13 cellular contexts compared by ENCODE assay signal in the genomic region with DNA sequence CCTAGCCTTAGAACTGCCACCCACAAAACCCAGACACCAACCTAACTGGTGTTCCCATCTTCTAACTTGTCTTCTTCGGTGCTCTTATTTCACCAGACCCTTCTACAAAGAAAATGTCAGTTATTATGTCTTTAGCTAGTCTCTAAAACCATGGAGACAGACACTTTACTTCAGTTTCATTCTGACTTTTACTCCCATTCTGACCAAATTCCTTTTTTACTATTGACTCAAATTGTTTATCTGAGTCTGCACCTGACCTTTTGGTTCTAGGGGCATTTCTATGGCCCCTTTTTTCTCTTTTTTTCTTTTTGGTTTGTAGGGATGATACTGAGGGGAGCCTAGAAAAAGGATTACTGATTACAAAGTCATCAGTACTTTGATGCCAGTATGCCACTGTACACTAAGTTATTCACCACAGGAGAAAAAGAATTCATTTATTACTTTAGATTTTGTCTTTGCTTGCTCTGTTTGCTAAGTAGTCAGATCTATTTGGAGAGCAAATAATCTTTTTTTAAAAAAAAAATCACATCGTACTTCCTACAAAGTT. TPM values are rescaled to one million over a fixed set of nuclear protein-coding genes. Genes with fewer than 3 reads are reported as not detected.
A peak's percentile ranks its signal among the peaks of the same experiment; 100 is the strongest.
DNase-seq lines count a peak whose midpoint lies in the region; ATAC-seq, FAIRE-seq and TF ChIP-seq lines count a peak whose summit lies in the region.
"Had no signal": no experiment of that assay in that cellular context is flagged by ENCODE, and none has a peak within 500 bp of the region (broad histone marks: within the 10 kb centered on the region; RNA-seq: fewer than 3 reads in every experiment).

No MANE protein-coding gene starts in this region.

- H2AFZ ChIP-seq in GM12878 (ENCODE audit: control insufficient read depth, low read depth, low read length) = no peak overlapping the region
- H2AFZ ChIP-seq in PC-3 (ENCODE audit: low read length) = no peak overlapping the region

- WGBS in GM12878 (ENCODE audit: insufficient coverage, insufficient replicate concordance, low lambda C conversion rate, missing lambda C conversion rate) = 0% methylated on average over 2 of the region's 2 CpGs

- no peak for TF ChIP-seq RAD21 in GM12878 (IDR thresholded peaks at IDR 0.05; ENCODE audit: insufficient read depth, low read depth, low read length)

- H3K36me3 ChIP-seq in GM12878 (ENCODE audit: control insufficient read depth in 2 of 2, insufficient read depth in 2 of 2, low read length in 1 of 2) (no peaks in the 10 kb centered on the region), PC-3 (ENCODE audit: low read depth, low read length) (no peaks in the 10 kb centered on the region)
- H3K36me3 ChIP-seq: SJCRH30, upper lobe of left lung had no signal

- CTCF ChIA-PET in GM12878 (lab: Yijun Ruan, JAX) = interaction anchor here (0.8 to 1.6 kb wide), 5 partner anchors 36 to 66 kb away, joined by 3 to 5 read pairs (median 3); no protein-coding TSS in a partner anchor
- CTCF ChIA-PET in PC-3 (lab: Charles Lee) = no interaction called here

- H3K27me3 ChIP-seq in GM12878 (replicated peaks in 1 of 2; ENCODE audit: control insufficient read depth in 2 of 2, insufficient read depth in 2 of 2, low read length in 1 of 2) (no peaks in the 10 kb centered on the region), PC-3 (ENCODE audit: low read length) (no peaks in the 10 kb centered on the region)
- H3K27me3 ChIP-seq: body of pancreas, SJCRH30, upper lobe of left lung had no signal

- FAIRE-seq in GM12878 (lab: Jason Lieb, UNC) = peak; percentile 84

- H3K4me3 ChIP-seq in GM12878 = no peak overlapping the region
- H3K4me3 ChIP-seq in PC-3 (ENCODE audit: low read length) = no peak overlapping the region
- H3K4me3 ChIP-seq: body of pancreas, SJCRH30, upper lobe of left lung had no signal

- peak overlapping the region; percentile 32 for H3K4me2 ChIP-seq in GM12878 (ENCODE audit: control insufficient read depth, insufficient read depth)
- no peak overlapping the region for H3K4me2 ChIP-seq in PC-3 (ENCODE audit: low read length)

- H3F3A ChIP-seq in PC-3 (ENCODE audit: low read length, unreplicated experiment) = no peaks in the 10 kb centered on the region

- peak; percentile 87 to 98 for TF ChIP-seq EP300 in GM12878 (IDR thresholded peaks at IDR 0.05; ENCODE audit: borderline replicate concordance in 1 of 2, control insufficient read depth in 1 of 2, low read depth in 2 of 2, low read length in 2 of 2)

- no peak for TF ChIP-seq POLR2A in GM12878 (IDR thresholded peaks at IDR 0.05; ENCODE audit: low read depth, low read length)

- no peaks in the 10 kb centered on the region for H3K9me2 ChIP-seq in PC-3 (replicated peaks; ENCODE audit: low read length)

- peak; percentile 53 for ATAC-seq in GM18861 (IDR thresholded peaks at IDR 0.05; ENCODE audit: unreplicated experiment)
- peak; percentile 50 for ATAC-seq in GM21360 (IDR thresholded peaks at IDR 0.05; ENCODE audit: unreplicated experiment)
- ATAC-seq in HG03175 (IDR thresholded peaks at IDR 0.05; ENCODE audit: unreplicated experiment) = peak; percentile 44
- ATAC-seq in GM12878 = peak; percentile 55
- no peak for ATAC-seq in PC-3
- ATAC-seq: body of pancreas had no signal

- DNase-seq in GM12878 (ENCODE audit: low read depth, low spot score) (peak; percentile 59), cerebellar cortex (ENCODE audit: low spot score) (no peak), COR-L47 (lab: John Stamatoyannopoulos, UW) (no peak), PC-3 (no peak)
- DNase-seq in activated CD4-positive, alpha-beta T cell treated with anti-CD3 and anti-CD28 coated beads, Interleukin-2, amount 50 U/mL, for 1 hour = no peak
- DNase-seq: body of pancreas, mesenchymal stem cell, retina, SJCRH30, upper lobe of left lung had no signal

- in situ Hi-C loops in GM12878 (cut with MboI) = loop anchor here (10.0 kb wide), 1 partner anchor 48 kb away; no protein-coding TSS in a partner anchor

- intact Hi-C loops in GM12878 (cut with micrococcal nuclease; ENCODE audit: unreplicated experiment) = loop anchor here (2.0 kb wide), 1 partner anchor 36 kb away; no protein-coding TSS in a partner anchor
- intact Hi-C loops in PC-3 (cut with micrococcal nuclease) = no loop called here

- H3K27ac ChIP-seq in GM12878 (ENCODE audit: control insufficient read depth, insufficient read depth) = peak overlapping the region; percentile 6; the same call in 1 of the 2 replicates
- no peak overlapping the region for H3K27ac ChIP-seq in PC-3 (ENCODE audit: low read length)
- H3K27ac ChIP-seq: body of pancreas, SJCRH30, upper lobe of left lung had no signal

- H3K4me1 ChIP-seq in GM12878 (ENCODE audit: control insufficient read depth, insufficient read depth, low read length) = peaks cover 50% of the 10 kb centered on the region
- peaks cover 11% of the 10 kb centered on the region for H3K4me1 ChIP-seq in PC-3 (ENCODE audit: insufficient read depth, low read length)
- H3K4me1 ChIP-seq: body of pancreas, SJCRH30 had no signal

- BruUV-seq in GM12878 (replicated peaks; lab: Mats Ljungman, UMichigan) (no TSS peak), PC-3 (replicated peaks; lab: Mats Ljungman, UMichigan) (no TSS peak)

- RAD21 ChIA-PET in GM12878 (lab: Charles Lee; ENCODE audit: unreplicated experiment) = interaction anchor here (0.9 to 2.2 kb wide), 6 partner anchors 9 to 64 kb away, joined by 3 to 11 read pairs (median 6); no protein-coding TSS in a partner anchor

- no peaks in the 10 kb centered on the region for H4K20me1 ChIP-seq in GM12878 (ENCODE audit: control insufficient read depth, insufficient read depth)
- H4K20me1 ChIP-seq in PC-3 (ENCODE audit: low read length) = no peaks in the 10 kb centered on the region

- SMC1A ChIA-PET in GM12878 (lab: Charles Lee; ENCODE audit: uncharacterized antibody, unreplicated experiment) = interaction anchor here (0.5 to 2.0 kb wide), 10 partner anchors 10 to 67 kb away, joined by 3 to 17 read pairs (median 6); no protein-coding TSS in a partner anchor

- H3K9ac ChIP-seq in GM12878 (ENCODE audit: control insufficient read depth, insufficient read depth, low read length) (no peak overlapping the region), PC-3 (ENCODE audit: low read length) (no peak overlapping the region)

- POLR2A ChIA-PET in GM12878 (lab: Charles Lee) (interaction anchor here (0.6 to 1.5 kb wide), 7 partner anchors 8 to 41 kb away, joined by 3 to 6 read pairs (median 3); no protein-coding TSS in a partner anchor), PC-3 (lab: Charles Lee; ENCODE audit: unreplicated experiment) (no interaction called here)

- TF ChIP-seq CTCF in GM12878 (IDR thresholded peaks at IDR 0.05 in 2 of 3, conservative IDR thresholded peaks at IDR 0.05 in 1 of 3; ENCODE audit: control insufficient read depth in 2 of 3, extremely low read depth in 1 of 3, insufficient read depth in 1 of 3, low read depth in 3 of 3, low read length in 3 of 3) (no peak), PC-3 (conservative IDR thresholded peaks at IDR 0.05; ENCODE audit: low read depth, low read length) (no peak)

- H3K79me2 ChIP-seq in GM12878 (ENCODE audit: control insufficient read depth, insufficient read depth, low read length) = no peaks in the 10 kb centered on the region; the same call in 1 of the 2 replicates
- no peaks in the 10 kb centered on the region for H3K79me2 ChIP-seq in PC-3 (ENCODE audit: low read length)

- H3K9me3 ChIP-seq in GM12878 (replicated peaks; ENCODE audit: control insufficient read depth, insufficient read depth, low read length) = no peaks in the 10 kb centered on the region
- H3K9me3 ChIP-seq in PC-3 (ENCODE audit: low read length) = no peaks in the 10 kb centered on the region
- H3K9me3 ChIP-seq: body of pancreas, SJCRH30, upper lobe of left lung had no signal

TF ChIP-seq in GM12878, 131 proteins besides CTCF, POLR2A, EP300 and RAD21 (continues in another document):
- TF ChIP-seq IRF4 (IDR thresholded peaks at IDR 0.05; ENCODE audit: low read depth, low read length) = peak; percentile 91; the same call in 1 of the 2 replicates
- TF ChIP-seq BRCA1 (IDR thresholded peaks at IDR 0.05; ENCODE audit: low read depth, low read length) = no peak
- TF ChIP-seq CHD4 (IDR thresholded peaks at IDR 0.05) = no peak
- TF ChIP-seq, protein P1, sequence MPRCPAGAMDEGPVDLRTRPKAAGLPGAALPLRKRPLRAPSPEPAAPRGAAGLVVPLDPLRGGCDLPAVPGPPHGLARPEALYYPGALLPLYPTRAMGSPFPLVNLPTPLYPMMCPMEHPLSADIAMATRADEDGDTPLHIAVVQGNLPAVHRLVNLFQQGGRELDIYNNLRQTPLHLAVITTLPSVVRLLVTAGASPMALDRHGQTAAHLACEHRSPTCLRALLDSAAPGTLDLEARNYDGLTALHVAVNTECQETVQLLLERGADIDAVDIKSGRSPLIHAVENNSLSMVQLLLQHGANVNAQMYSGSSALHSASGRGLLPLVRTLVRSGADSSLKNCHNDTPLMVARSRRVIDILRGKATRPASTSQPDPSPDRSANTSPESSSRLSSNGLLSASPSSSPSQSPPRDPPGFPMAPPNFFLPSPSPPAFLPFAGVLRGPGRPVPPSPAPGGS (IDR thresholded peaks at IDR 0.05; ENCODE audit: borderline replicate concordance, insufficient read depth, low read depth, low read length, poor library complexity, severe bottlenecking) = peak; percentile 59
- TF ChIP-seq POLR2AphosphoS5 (IDR thresholded peaks at IDR 0.05; ENCODE audit: low read length) = no peak

RNA-seq across cellular contexts. Expression of a gene that starts 6.8 kb away (rescaled TPM):
- 16.4 and 16.7 TPM in 2 replicates for total RNA-seq in GM12878 (2013; cell fraction: nucleolus; rRNA removed)
- total RNA-seq in GM12878 (2014; rRNA removed) = 35.8 and 37.0 TPM in 2 replicates
- 23.2 and 23.8 TPM in 2 replicates for total RNA-seq in GM12878 (2014; rRNA removed; fragmentation: Illumina TruSeq; extraction: Trizol)
- 43.2 and 43.4 TPM in 2 replicates for total RNA-seq in GM12878 (2021)
- polyA plus RNA-seq in GM12878 (2011; ENCODE audit: low read depth) = 24.9 TPM
- polyA plus RNA-seq in GM12878 (2011; rRNA removed) = 20.3 and 26.9 TPM in 2 replicates
- 27.0 and 29.7 TPM in 2 replicates for polyA plus RNA-seq in GM12878 (2011; cell fraction: cytosol; rRNA removed)
- 30.5 and 33.0 TPM in 2 replicates for polyA plus RNA-seq in GM12878 (2011; cell fraction: nucleus; rRNA removed)
- polyA plus RNA-seq in GM12878 (2012) = 27.7 and 31.8 TPM in 2 replicates
- polyA plus RNA-seq in GM12878 (2014; fragmentation: Illumina TruSeq; extraction: Trizol) = 27.4 TPM in 2 replicates
- 10 to 100 TPM; 10.8 to 13.9 TPM for polyA plus RNA-seq in GM12878 (2014; fragmentation: Nextera tagmentation; extraction: Ambion mirVana)
- polyA plus RNA-seq in GM12878 (2014; rRNA removed) = 28.0 and 29.0 TPM in 2 replicates
- polyA plus RNA-seq in GM12878 (2016; fragmentation: Nextera tagmentation; extraction: Ambion mirVana) = 10 to 100 TPM; 32.6 to 37.2 TPM
- polyA minus RNA-seq in GM12878 (2011; rRNA and poly(A)+ RNA removed) = 49.4 and 72.0 TPM in 2 replicates
- 22.5 and 26.3 TPM in 2 replicates for polyA minus RNA-seq in GM12878 (2011; cell fraction: cytosol; rRNA and poly(A)+ RNA removed)
- polyA minus RNA-seq in GM12878 (2011; cell fraction: nucleus; rRNA and poly(A)+ RNA removed) = 12.0 and 23.5 TPM in 2 replicates
- 8.2 and 9.1 TPM in 2 replicates for total RNA-seq in PC-3 (2014; rRNA removed)
